ENCODE assay signal across 10 cellular contexts in the genomic region with DNA sequence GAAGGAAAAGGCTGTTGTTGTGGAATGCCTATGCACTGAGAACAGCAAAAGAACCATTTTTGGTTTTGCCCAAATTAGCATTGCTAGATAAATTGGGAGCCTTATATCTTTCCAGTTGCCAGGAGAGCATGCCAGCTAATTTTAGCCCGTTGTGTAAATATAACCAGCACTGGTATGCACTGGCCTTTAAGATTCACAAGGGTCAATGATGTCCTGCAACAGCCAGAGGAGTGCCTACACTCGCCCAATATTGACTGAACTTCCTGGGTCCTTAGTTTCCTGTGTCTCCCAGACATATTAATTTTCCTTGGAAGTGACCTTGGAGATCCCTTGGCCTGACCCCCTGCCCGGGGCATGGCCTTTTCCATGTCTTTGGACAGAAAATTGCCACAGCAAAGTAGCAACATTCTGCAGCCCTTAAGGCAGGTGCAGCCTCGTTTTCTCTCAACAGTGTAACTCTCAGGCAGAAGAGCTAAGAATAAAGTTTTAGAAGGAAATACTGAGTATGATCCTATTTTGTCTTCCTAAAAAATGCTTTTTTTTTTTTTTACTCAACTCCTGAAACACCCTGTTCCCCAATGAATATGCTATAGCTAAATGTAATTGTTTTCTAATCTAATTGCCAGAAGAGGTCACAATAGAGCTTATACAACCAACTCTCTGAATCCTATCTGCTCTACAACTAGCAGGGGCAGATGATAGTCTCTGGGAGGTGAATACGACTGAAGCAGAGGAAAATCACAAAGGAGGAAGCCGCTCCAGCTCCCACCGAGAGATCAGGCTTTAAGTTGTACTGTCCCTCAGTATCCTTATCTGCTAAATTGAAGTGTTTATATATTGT.
DNase-seq lines count a peak whose midpoint lies in the region; ATAC-seq and TF ChIP-seq lines count a peak whose summit lies in the region.
"Had no signal": no experiment of that assay in that cellular context is flagged by ENCODE, and none has a peak within 500 bp of the region (broad histone marks: within the 10 kb centered on the region; RNA-seq: fewer than 3 reads in every experiment).

No MANE protein-coding gene starts in this region.

- no peaks in the 10 kb centered on the region for H3K36me3 Mint-ChIP-seq in activated T-helper 2 cell treated with anti-CD3 and anti-CD28 coated beads, Interferon-gamma antibody, Interleukin-2, Interleukin-4, amounts not matched to agents 10 μg/mL and 5 μg/mL and 100 μg/mL, durations not matched to agents 14 hours and 24 hours and 36 hours (ENCODE audit: low read depth)

- no peak overlapping the region for H3K27ac ChIP-seq in foreskin keratinocyte

- DNase-seq in NCI-H748 (lab: John Stamatoyannopoulos, UW; ENCODE audit: unreplicated experiment) (peak; percentile 29), NCI-H748 treated with DMSO at 0.1 percent for 48 hours (lab: John Stamatoyannopoulos, UW) (no peak), RKO (ENCODE audit: low spot score) (peak; percentile 72), foreskin keratinocyte (peak in 1 of 2 donors; percentile 7), NCI-H187 treated with DMSO at 0.1 percent for 48 hours (lab: John Stamatoyannopoulos, UW) (no peak)
- no peak for DNase-seq in stimulated activated naive CD8-positive, alpha-beta T cell treated with anti-CD3 and anti-CD28 coated beads, Interleukin-15, amount 100 ng/mL, for 72 hours
- DNase-seq in activated T-helper 2 cell treated with anti-CD3 and anti-CD28 coated beads, Interferon-gamma antibody, Interleukin-2, Interleukin-4, amounts not matched to agents 10 μg/mL and 5 μg/mL and 100 μg/mL, durations not matched to agents 14 hours and 24 hours and 36 hours (ENCODE audit: low spot score) = no peak

- peak; percentile 37 for TF ChIP-seq CTCF in foreskin keratinocyte (conservative IDR thresholded peaks at IDR 0.05)

- H3K27ac Mint-ChIP-seq in stimulated activated naive CD8-positive, alpha-beta T cell treated with anti-CD3 and anti-CD28 coated beads, Interleukin-15, amount 100 ng/mL, for 72 hours = peak overlapping the region in 1 of 2 donors; percentile 27
- H3K27ac Mint-ChIP-seq in activated T-helper 2 cell treated with anti-CD3 and anti-CD28 coated beads, Interferon-gamma antibody, Interleukin-2, Interleukin-4, amounts not matched to agents 10 μg/mL and 5 μg/mL and 100 μg/mL, durations not matched to agents 14 hours and 24 hours and 36 hours = no peak overlapping the region
- H3K27ac Mint-ChIP-seq: CD8-positive, alpha-beta memory T cell had no signal

- peaks cover 5% of the 10 kb centered on the region for H3K27me3 ChIP-seq in foreskin keratinocyte

- ATAC-seq in foreskin keratinocyte = no peak
- ATAC-seq in stimulated activated naive CD8-positive, alpha-beta T cell treated with anti-CD3 and anti-CD28 coated beads, Interleukin-15, amount 100 ng/mL, for 72 hours = peak; percentile 49
- no peak for ATAC-seq in GM21619 (IDR thresholded peaks at IDR 0.05; ENCODE audit: unreplicated experiment)

- no peaks in the 10 kb centered on the region for H3K27me3 Mint-ChIP-seq in stimulated activated naive CD8-positive, alpha-beta T cell treated with anti-CD3 and anti-CD28 coated beads, Interleukin-15, amount 100 ng/mL, for 72 hours
- H3K27me3 Mint-ChIP-seq in activated T-helper 2 cell treated with anti-CD3 and anti-CD28 coated beads, Interferon-gamma antibody, Interleukin-2, Interleukin-4, amounts not matched to agents 10 μg/mL and 5 μg/mL and 100 μg/mL, durations not matched to agents 14 hours and 24 hours and 36 hours (ENCODE audit: low read depth) = peaks cover 9% of the 10 kb centered on the region
- H3K27me3 Mint-ChIP-seq: central memory CD8-positive, alpha-beta T cell had no signal

- H3K4me1 ChIP-seq in foreskin keratinocyte = no peaks in the 10 kb centered on the region

- H3K9me3 Mint-ChIP-seq in stimulated activated naive CD8-positive, alpha-beta T cell treated with anti-CD3 and anti-CD28 coated beads, Interleukin-15, amount 100 ng/mL, for 72 hours = peaks cover 0 to 13% of the 10 kb centered on the region in 2 donors
- H3K9me3 Mint-ChIP-seq in activated T-helper 2 cell treated with anti-CD3 and anti-CD28 coated beads, Interferon-gamma antibody, Interleukin-2, Interleukin-4, amounts not matched to agents 10 μg/mL and 5 μg/mL and 100 μg/mL, durations not matched to agents 14 hours and 24 hours and 36 hours = peaks cover under 1% of the 10 kb centered on the region
- H3K9me3 Mint-ChIP-seq: central memory CD8-positive, alpha-beta T cell had no signal

- intact Hi-C loops in activated T-helper 2 cell treated with anti-CD3 and anti-CD28 coated beads, Interferon-gamma antibody, Interleukin-2, Interleukin-4, amounts not matched to agents 10 μg/mL and 5 μg/mL and 100 μg/mL, durations not matched to agents 14 hours and 24 hours and 36 hours (cut with micrococcal nuclease) = loop anchor here (1.0 kb wide), 2 partner anchors 82 to 163 kb away; no protein-coding TSS in a partner anchor

- H3K4me1 Mint-ChIP-seq in stimulated activated naive CD8-positive, alpha-beta T cell treated with anti-CD3 and anti-CD28 coated beads, Interleukin-15, amount 100 ng/mL, for 72 hours = no peaks in the 10 kb centered on the region
- no peaks in the 10 kb centered on the region for H3K4me1 Mint-ChIP-seq in activated T-helper 2 cell treated with anti-CD3 and anti-CD28 coated beads, Interferon-gamma antibody, Interleukin-2, Interleukin-4, amounts not matched to agents 10 μg/mL and 5 μg/mL and 100 μg/mL, durations not matched to agents 14 hours and 24 hours and 36 hours (ENCODE audit: low read depth)
- H3K4me1 Mint-ChIP-seq: CD8-positive, alpha-beta memory T cell; central memory CD8-positive, alpha-beta T cell had no signal

- no peak overlapping the region for H3K4me3 Mint-ChIP-seq in stimulated activated naive CD8-positive, alpha-beta T cell treated with anti-CD3 and anti-CD28 coated beads, Interleukin-15, amount 100 ng/mL, for 72 hours
- H3K4me3 Mint-ChIP-seq in activated T-helper 2 cell treated with anti-CD3 and anti-CD28 coated beads, Interferon-gamma antibody, Interleukin-2, Interleukin-4, amounts not matched to agents 10 μg/mL and 5 μg/mL and 100 μg/mL, durations not matched to agents 14 hours and 24 hours and 36 hours (ENCODE audit: low read depth) = no peak overlapping the region
- H3K4me3 Mint-ChIP-seq: CD8-positive, alpha-beta memory T cell; central memory CD8-positive, alpha-beta T cell had no signal

Comparison
In these comparisons a context has a peak if more than half of its experiments do, and no peak if none do; other contexts are left out.
1. DNase-seq: peak in NCI-H748 (single experiment) and RKO (single experiment); none in NCI-H748 treated with DMSO at 0.1 percent for 48 hours (single experiment), stimulated activated naive CD8-positive, alpha-beta T cell treated with anti-CD3 and anti-CD28 coated beads, Interleukin-15, amount 100 ng/mL, for 72 hours (0 of 2), activated T-helper 2 cell treated with anti-CD3 and anti-CD28 coated beads, Interferon-gamma antibody, Interleukin-2, Interleukin-4, amounts not matched to agents 10 μg/mL and 5 μg/mL and 100 μg/mL, durations not matched to agents 14 hours and 24 hours and 36 hours (single experiment) and NCI-H187 treated with DMSO at 0.1 percent for 48 hours (single experiment).